In genomic region chr10:97731346-97732051, GRCh38 we compare ENCODE assay signal across 8 cellular contexts. TPM values are rescaled to one million over a fixed set of nuclear protein-coding genes. Genes with fewer than 3 reads are reported as not detected.
A peak's percentile ranks its signal among the peaks of the same experiment; 100 is the strongest.
DNase-seq lines count a peak whose midpoint lies in the region; ATAC-seq, FAIRE-seq and TF ChIP-seq lines count a peak whose summit lies in the region.

No MANE protein-coding gene starts in this region.

- DNase-seq in AML-193 (lab: John Stamatoyannopoulos, UW) = peak; percentile 42 to 45
- DNase-seq in H54 (ENCODE audit: insufficient read length, low spot score) = no peak
- DNase-seq in NCI-H460 (ENCODE audit: extremely low read depth, low read depth) = peak; percentile 80
- DNase-seq in activated CD4-positive, alpha-beta T cell treated with anti-CD3 and anti-CD28 coated beads for 48 hours = peak; percentile 63
- peak; percentile 75 for DNase-seq in mucosa of gallbladder (ENCODE audit: low spot score)
- peak; percentile 95 for DNase-seq in superior temporal gyrus (ENCODE audit: extremely low spot score)

- no peak for ATAC-seq in HG03280 (IDR thresholded peaks at IDR 0.05; ENCODE audit: unreplicated experiment)

- no peak for TF ChIP-seq POLR2A in H54 (IDR thresholded peaks at IDR 0.05; ENCODE audit: low read depth, low read length)

- FAIRE-seq in H54 (lab: Jason Lieb, UNC) (peak; percentile 94), endometrium (lab: Jason Lieb, UNC) (peak; percentile 46)

RNA-seq across cellular contexts. Expression of gene ZFYVE27, which starts 5.4 kb away (rescaled TPM):
- total RNA-seq in NCI-H460 (2014; rRNA removed; shearing (Covaris generic)) = 22.5 and 26.0 TPM in 2 replicates
- 66.5 and 126 TPM in 2 replicates for polyA plus RNA-seq in NCI-H460 (2014; cell fraction: nucleus; rRNA removed)
- 49.8 TPM for total RNA-seq in mucosa of gallbladder

RNA-seq across cellular contexts. Expression of gene MARVELD1, which starts 18.0 kb away (rescaled TPM):
- 20.1 and 23.1 TPM in 2 replicates for total RNA-seq in NCI-H460 (2014; rRNA removed; shearing (Covaris generic))
- 29.7 and 39.6 TPM in 2 replicates for polyA plus RNA-seq in NCI-H460 (2014; cell fraction: nucleus; rRNA removed)
- total RNA-seq in mucosa of gallbladder = 37.8 TPM

RNA-seq across cellular contexts. Expression of gene SFRP5, which starts 40.3 kb away (rescaled TPM):
- total RNA-seq in NCI-H460 (2014; rRNA removed; shearing (Covaris generic)) = not detected in 2 replicates
- not detected in 2 replicates for polyA plus RNA-seq in NCI-H460 (2014; cell fraction: nucleus; rRNA removed)
- total RNA-seq in mucosa of gallbladder = 584 TPM

RNA-seq across cellular contexts. Expression of gene AVPI1, which starts 44.5 kb away (rescaled TPM):
- total RNA-seq in NCI-H460 (2014; rRNA removed; shearing (Covaris generic)) = 147 and 192 TPM in 2 replicates
- 75.6 and 85.9 TPM in 2 replicates for polyA plus RNA-seq in NCI-H460 (2014; cell fraction: nucleus; rRNA removed)
- total RNA-seq in mucosa of gallbladder = 20.1 TPM

Comparison
In these comparisons a context has a peak if more than half of its experiments do, and no peak if none do; other contexts are left out.
1. RNA of gene SFRP5, which starts 40.3 kb away (total RNA-seq): 584 TPM in mucosa of gallbladder (single experiment); not detected in NCI-H460; every median in the first group is over 100 times any median in the second.